ENCODE assay signal across 1 cellular context in genomic region chr1:173824315-173825081, GRCh38.
TF ChIP-seq lines count a peak whose summit lies in the region.

CENPL (minus strand) TSS chr1:173824883; CDS start chr1:173811299, 13,584 bp downstream.
DARS2 (plus strand) TSS chr1:173824673; CDS start chr1:173825230, 557 bp downstream.

TF ChIP-seq in HEK293, 187 proteins besides CTCF, POLR2A, EP300 and RAD21 (continued from another document):
- TF ChIP-seq ZNF585B (tag by site-specific recombination; IDR thresholded peaks at IDR 0.05) (no peak), ZNF2 (tag by site-specific recombination; IDR thresholded peaks at IDR 0.05) (peak; percentile 54; the same call in 1 of the 2 replicates), ZBTB11 (tag by site-specific recombination; conservative IDR thresholded peaks at IDR 0.05; ENCODE audit: low read depth) (peak; percentile 95), ZNF10 (tag by site-specific recombination; IDR thresholded peaks at IDR 0.05) (0 out of 2 replicates have a peak, but pooled peaks have one; percentile 55), ZNF518A (tag by site-specific recombination; conservative IDR thresholded peaks at IDR 0.05; ENCODE audit: low read depth) (peak; percentile 97), ZNF138 (tag by site-specific recombination; IDR thresholded peaks at IDR 0.05; ENCODE audit: borderline replicate concordance) (no peak), ZNF843 (tag by site-specific recombination; IDR thresholded peaks at IDR 0.05) (peak; percentile 40)
